In genomic region chr3:46370784-46371183, GRCh38 we compare ENCODE assay signal across 13 cellular contexts. TPM values are rescaled to one million over a fixed set of nuclear protein-coding genes. Genes with fewer than 3 reads are reported as not detected.
DNase-seq lines count a peak whose midpoint lies in the region; ATAC-seq, FAIRE-seq and TF ChIP-seq lines count a peak whose summit lies in the region.
"Had no signal": no experiment of that assay in that cellular context is flagged by ENCODE, and none has a peak within 500 bp of the region (broad histone marks: within the 10 kb centered on the region; RNA-seq: fewer than 3 reads in every experiment).

Gene CCR5 (plus strand): TSS chr3:46370946. CDS start chr3:46372903, 1,957 bp downstream.

- no peaks in the 10 kb centered on the region for H3K36me3 Mint-ChIP-seq in activated T-cell treated with anti-CD3 and anti-CD28 coated beads, Interleukin-2, amount 50 U/mL, for 72 hours (ENCODE audit: insufficient read depth in 2 of 2)

- no peaks in the 10 kb centered on the region for H3K9me3 ChIP-seq in right lobe of liver
- H3K9me3 ChIP-seq in HepG2 (ENCODE audit: low read length): no peaks in the 10 kb centered on the region
- H3K9me3 ChIP-seq in mesenchymal stem cell (ENCODE audit: control insufficient read depth, low read length): no peaks in the 10 kb centered on the region
- no peaks in the 10 kb centered on the region for H3K9me3 ChIP-seq in upper lobe of right lung
- no peaks in the 10 kb centered on the region for H3K9me3 ChIP-seq in body of pancreas
- H3K9me3 ChIP-seq: BE2C had no signal

- FAIRE-seq in HepG2 (lab: Jason Lieb, UNC): no peak
- FAIRE-seq: astrocyte, urothelium cell line had no signal

- peaks cover 55% of the 10 kb centered on the region for H3K4me1 Mint-ChIP-seq in activated T-cell treated with anti-CD3 and anti-CD28 coated beads, Interleukin-2, amount 50 U/mL, for 72 hours (ENCODE audit: low read depth)

- H2AFZ ChIP-seq in HepG2 (ENCODE audit: low read length): no peak within 1 kb of the TSS
- no peak within 1 kb of the TSS for H2AFZ ChIP-seq in mesenchymal stem cell (ENCODE audit: low read depth, low read length)

- DNase-seq in right lobe of liver: no peak
- no peak for DNase-seq in HepG2 (ENCODE audit: low spot score)
- peak; percentile 42 to 49 for DNase-seq in activated T-cell treated with anti-CD3 and anti-CD28 coated beads, Interleukin-2, amount 50 U/mL, for 72 hours
- no peak for DNase-seq in mesenchymal stem cell
- DNase-seq in upper lobe of right lung: no peak
- DNase-seq in HuH-7 (ENCODE audit: low spot score): no peak
- no peak for DNase-seq in body of pancreas
- DNase-seq: BE2C, NCI-H1436 had no signal

- H3K4ac ChIP-seq in mesenchymal stem cell (ENCODE audit: low read depth in 1 of 2, low read length in 2 of 2): peak within 1 kb of the TSS in 1 of 2 experiments; percentile 13

- H3K27me3 Mint-ChIP-seq in activated T-cell treated with anti-CD3 and anti-CD28 coated beads, Interleukin-2, amount 50 U/mL, for 72 hours (ENCODE audit: low read depth): peaks cover 66% of the 10 kb centered on the region

- H3K79me2 ChIP-seq in HepG2 (ENCODE audit: insufficient read depth, low read length): no peaks in the 10 kb centered on the region

- TF ChIP-seq CTCF in right lobe of liver (IDR thresholded peaks at IDR 0.05): no peak
- no peak for TF ChIP-seq CTCF in HepG2 (CRISPR knock-in tag; IDR thresholded peaks at IDR 0.05)
- TF ChIP-seq CTCF in upper lobe of right lung (IDR thresholded peaks at IDR 0.05): no peak
- no peak for TF ChIP-seq CTCF in body of pancreas (IDR thresholded peaks at IDR 0.05)

- H3K4me1 ChIP-seq in right lobe of liver (no peaks in the 10 kb centered on the region), HepG2 (ENCODE audit: insufficient read depth, low read length) (peaks cover 13% of the 10 kb centered on the region), mesenchymal stem cell (ENCODE audit: control insufficient read depth, insufficient read depth, low read depth, low read length) (no peaks in the 10 kb centered on the region), upper lobe of right lung (peaks cover 31% of the 10 kb centered on the region), body of pancreas (no peaks in the 10 kb centered on the region)
- H3K4me1 ChIP-seq: BE2C had no signal

- H2BK5ac ChIP-seq in mesenchymal stem cell (ENCODE audit: low read depth, low read length, poor library complexity, severe bottlenecking): no peak within 1 kb of the TSS

- H4K20me1 ChIP-seq in HepG2 (ENCODE audit: insufficient read depth, low read length): no peaks in the 10 kb centered on the region

- POLR2A ChIA-PET in HepG2 (lab: Yijun Ruan, JAX): no interaction called here

- H3K4me3 Mint-ChIP-seq in activated T-cell treated with anti-CD3 and anti-CD28 coated beads, Interleukin-2, amount 50 U/mL, for 72 hours: peak within 1 kb of the TSS; percentile 50 to 73

- BruUV-seq in HepG2 (replicated peaks; lab: Mats Ljungman, UMichigan): no TSS peak

- H2AK5ac ChIP-seq in mesenchymal stem cell (ENCODE audit: low read length, severe bottlenecking): no peak within 1 kb of the TSS

- no peak for TF ChIP-seq RAD21 in HepG2 (CRISPR knock-in tag; IDR thresholded peaks at IDR 0.05)

- H3K36me3 ChIP-seq in right lobe of liver (no peaks in the 10 kb centered on the region), HepG2 (replicated peaks in 1 of 2; ENCODE audit: control insufficient read depth in 1 of 2, insufficient read depth in 2 of 2, low read length in 2 of 2) (no peaks in the 10 kb centered on the region), mesenchymal stem cell (ENCODE audit: control insufficient read depth in 1 of 2, insufficient read depth in 2 of 2, low read depth in 1 of 2, low read length in 2 of 2) (no peaks in the 10 kb centered on the region), upper lobe of right lung (no peaks in the 10 kb centered on the region), body of pancreas (replicated peaks in 1 of 2; ENCODE audit: insufficient read depth in 1 of 2, low read depth in 2 of 2) (no peaks in the 10 kb centered on the region)
- H3K36me3 ChIP-seq: BE2C had no signal

- H2BK12ac ChIP-seq in mesenchymal stem cell (ENCODE audit: low read length in 2 of 2): no peak within 1 kb of the TSS

- WGBS in right lobe of liver (ENCODE audit: insufficient coverage, low coverage, low lambda C conversion rate, missing lambda C conversion rate): 33% methylated on average over 4 of the region's 4 CpGs
- WGBS in HepG2 (ENCODE audit: low lambda C conversion rate): under 1% methylated on average over 4 of the region's 4 CpGs
- WGBS in mesenchymal stem cell: 63% methylated on average over 2 of the region's 4 CpGs
- WGBS in body of pancreas, 2 donors: 38 to 47% methylated on average over 4 of the region's 4 CpGs

- no peak within 1 kb of the TSS for H4K91ac ChIP-seq in mesenchymal stem cell (ENCODE audit: low read length)

- in situ Hi-C loops in HepG2 (cut with HindIII; ENCODE audit: extremely low pct_ligation_motif_present, low pct_unique_long_range_greater_than_20kb): no loop called here

- no peak within 1 kb of the TSS for H3K14ac ChIP-seq in mesenchymal stem cell (ENCODE audit: low read length in 2 of 2)

- TF ChIP-seq EP300 in HepG2 (IDR thresholded peaks at IDR 0.05; ENCODE audit: low read depth in 2 of 2, low read length in 2 of 2) (no peak), HepG2 (CRISPR knock-in tag; IDR thresholded peaks at IDR 0.05; ENCODE audit: borderline replicate concordance) (no peak)

- H3K4me3 ChIP-seq in right lobe of liver: peak within 1 kb of the TSS in 1 of 3 donors; percentile 4
- no peak within 1 kb of the TSS for H3K4me3 ChIP-seq in HepG2 (replicated peaks in 1 of 3; ENCODE audit: insufficient read depth in 1 of 3, low read depth in 2 of 3, low read length in 3 of 3)
- H3K4me3 ChIP-seq in mesenchymal stem cell (ENCODE audit: insufficient read depth in 1 of 2, low read depth in 1 of 2, low read length in 2 of 2): no peak within 1 kb of the TSS
- peak within 1 kb of the TSS; percentile 39 for H3K4me3 ChIP-seq in upper lobe of right lung
- H3K4me3 ChIP-seq in body of pancreas: no peak within 1 kb of the TSS

- no peak within 1 kb of the TSS for H3K23ac ChIP-seq in mesenchymal stem cell (ENCODE audit: low read length in 2 of 2)

- intact Hi-C loops in right lobe of liver (cut with DNase I) (no loop called here), HepG2 (cut with micrococcal nuclease; ENCODE audit: unreplicated experiment) (no loop called here), upper lobe of right lung (cut with DNase I) (loop anchor here (10.0 kb wide), 2 partner anchors 96 to 286 kb away; no protein-coding TSS in a partner anchor), body of pancreas (cut with DNase I) (no loop called here)

- H3K27me3 ChIP-seq in right lobe of liver (no peaks in the 10 kb centered on the region), HepG2 (ENCODE audit: control insufficient read depth in 1 of 2, insufficient read depth in 2 of 2, low read length in 2 of 2) (peaks cover 2 to 12% of the 10 kb centered on the region in 2 experiments; a peak in 3 of 5 replicates), mesenchymal stem cell (ENCODE audit: control insufficient read depth in 1 of 2, insufficient read depth in 1 of 2, low read length in 2 of 2) (peaks cover 23 to 38% of the 10 kb centered on the region in 2 experiments), upper lobe of right lung (no peaks in the 10 kb centered on the region), body of pancreas (no peaks in the 10 kb centered on the region)
- H3K27me3 ChIP-seq: BE2C had no signal

- peak in 1 of 4 donors; percentile 35 for ATAC-seq in right lobe of liver
- ATAC-seq in HepG2: no peak
- ATAC-seq in activated T-cell treated with anti-CD3 and anti-CD28 coated beads, Interleukin-2, amount 50 U/mL, for 72 hours (replicated peaks in 1 of 2): peak; percentile 43 to 47
- ATAC-seq in upper lobe of right lung: peak; percentile 13
- ATAC-seq in body of pancreas: no peak
- no peak for ATAC-seq in HG02571 (IDR thresholded peaks at IDR 0.05; ENCODE audit: unreplicated experiment)
- ATAC-seq: esophagus mucosa had no signal

- no peaks in the 10 kb centered on the region for H3K9me3 Mint-ChIP-seq in activated T-cell treated with anti-CD3 and anti-CD28 coated beads, Interleukin-2, amount 50 U/mL, for 72 hours

- peak within 1 kb of the TSS in 2 of 3 donors; percentile 7 to 18 for H3K27ac ChIP-seq in right lobe of liver
- H3K27ac ChIP-seq in HepG2 (ENCODE audit: extremely low read length, insufficient read depth, low read length): no peak within 1 kb of the TSS
- no peak within 1 kb of the TSS for H3K27ac ChIP-seq in mesenchymal stem cell (ENCODE audit: low read length, poor library complexity, severe bottlenecking)
- peak within 1 kb of the TSS; percentile 67 for H3K27ac ChIP-seq in upper lobe of right lung
- peak within 1 kb of the TSS in 1 of 4 donors; percentile 20 for H3K27ac ChIP-seq in body of pancreas

- H3K9ac ChIP-seq in HepG2 (ENCODE audit: insufficient read depth, low read depth, low read length) (no peak within 1 kb of the TSS), mesenchymal stem cell (ENCODE audit: low read length) (peak within 1 kb of the TSS; percentile 41)

- H3K4me2 ChIP-seq in HepG2 (ENCODE audit: low read depth, low read length): no peak within 1 kb of the TSS
- no peak within 1 kb of the TSS for H3K4me2 ChIP-seq in mesenchymal stem cell (ENCODE audit: low read length, poor library complexity, severe bottlenecking)

- H3K79me1 ChIP-seq in mesenchymal stem cell (replicated peaks; ENCODE audit: low read length, poor library complexity, severe bottlenecking): no peaks in the 10 kb centered on the region

- H2BK15ac ChIP-seq in mesenchymal stem cell (ENCODE audit: low read depth, poor library complexity, severe bottlenecking): no peak within 1 kb of the TSS

- H3K27ac Mint-ChIP-seq in activated T-cell treated with anti-CD3 and anti-CD28 coated beads, Interleukin-2, amount 50 U/mL, for 72 hours: peak within 1 kb of the TSS; percentile 93

- CTCF ChIA-PET in HepG2 (lab: Yijun Ruan, JAX; ENCODE audit: low intra/inter-chr PET ratio, low total read pairs): no interaction called here

- no peak within 1 kb of the TSS for H4K8ac ChIP-seq in mesenchymal stem cell (ENCODE audit: low read length)

- H2BK120ac ChIP-seq in mesenchymal stem cell (ENCODE audit: low read depth, low read length): no peak within 1 kb of the TSS

- no peak within 1 kb of the TSS for H3K18ac ChIP-seq in mesenchymal stem cell (ENCODE audit: low read depth in 1 of 2, low read length in 2 of 2)

- TF ChIP-seq POLR2A in right lobe of liver (IDR thresholded peaks at IDR 0.05) (no peak), HepG2 (IDR thresholded peaks at IDR 0.05; ENCODE audit: insufficient read depth in 1 of 2, low read depth in 2 of 2, low read length in 2 of 2) (no peak), body of pancreas (IDR thresholded peaks at IDR 0.05) (no peak)

RNA-seq across cellular contexts. Expression of gene CCR5, which starts in this region (rescaled TPM):
- total RNA-seq in right lobe of liver: 1 to 10 TPM in 2 of 6 experiments, under 1 TPM in 4; 0.22 to 2.0 (median 0.43) TPM
- not detected in 2 replicates for total RNA-seq in HepG2 (2016; rRNA removed; fragmentation: Illumina TruSeq; extraction: Trizol)
- total RNA-seq in HepG2 (2016; cell fraction: cytosol; rRNA removed; fragmentation: Illumina TruSeq; extraction: Trizol; ENCODE audit: low read depth): not detected in 2 replicates
- total RNA-seq in HepG2 (2016; cell fraction: insoluble cytoplasmic fraction; rRNA removed; fragmentation: Illumina TruSeq; extraction: Trizol): not detected in 2 replicates
- total RNA-seq in HepG2 (2016; cell fraction: membrane; rRNA removed; fragmentation: Illumina TruSeq; extraction: Trizol): not detected in 2 replicates
- not detected in 2 replicates for total RNA-seq in HepG2 (2016; cell fraction: nucleus; rRNA removed; fragmentation: Illumina TruSeq; extraction: Trizol)
- polyA plus RNA-seq in HepG2 (2011; rRNA removed): not detected in 2 replicates
- not detected in 2 replicates for polyA plus RNA-seq in HepG2 (2011; cell fraction: cytosol; rRNA removed)
- not detected in 2 replicates for polyA plus RNA-seq in HepG2 (2011; cell fraction: nucleus; rRNA removed)
- not detected in 2 replicates for polyA plus RNA-seq in HepG2 (2012)
- polyA plus RNA-seq in HepG2 (2016; cell fraction: cytosol; fragmentation: Illumina TruSeq; extraction: Trizol; ENCODE audit: low read depth): not detected in 2 replicates
- not detected in 2 replicates for polyA plus RNA-seq in HepG2 (2016; cell fraction: insoluble cytoplasmic fraction; fragmentation: Illumina TruSeq; extraction: Trizol; ENCODE audit: low read depth)
- polyA plus RNA-seq in HepG2 (2016; cell fraction: membrane; fragmentation: Illumina TruSeq; extraction: Trizol; ENCODE audit: low read depth): not detected in 2 replicates
- not detected in 2 replicates for polyA plus RNA-seq in HepG2 (2016; cell fraction: nucleus; fragmentation: Illumina TruSeq; extraction: Trizol; ENCODE audit: insufficient read depth, low read depth)
- polyA minus RNA-seq in HepG2 (2011; rRNA and poly(A)+ RNA removed; ENCODE audit: low replicate concordance): not detected in 2 replicates
- polyA minus RNA-seq in HepG2 (2011; cell fraction: cytosol; rRNA and poly(A)+ RNA removed): not detected in 2 replicates
- polyA minus RNA-seq in HepG2 (2011; cell fraction: nucleus; rRNA and poly(A)+ RNA removed): not detected in 2 replicates
- total RNA-seq in activated T-cell treated with anti-CD3 and anti-CD28 coated beads, Interleukin-2, amount 50 U/mL, for 72 hours: 1 to 10 TPM in 1 of 2 donors, under 1 TPM in 1; 0.29 to 1.4 TPM
- not detected for polyA plus RNA-seq in mesenchymal stem cell (2013, experiment 1 of 2)
- polyA plus RNA-seq in mesenchymal stem cell (2013, experiment 2 of 2): not detected
- 8.7 TPM for total RNA-seq in upper lobe of right lung
- under 1 TPM in 1 of 2 donors, not detected in 1; 0.78 TPM for total RNA-seq in body of pancreas
- total RNA-seq: astrocyte had no signal

Comparison
In these comparisons a context has a peak if more than half of its experiments do, and no peak if none do; other contexts are left out.
1. H3K27ac ChIP-seq: peak in right lobe of liver (2 of 3) and upper lobe of right lung (single experiment); none in HepG2 (single experiment) and mesenchymal stem cell (single experiment).
2. ATAC-seq: peak in activated T-cell treated with anti-CD3 and anti-CD28 coated beads, Interleukin-2, amount 50 U/mL, for 72 hours (2 of 2) and upper lobe of right lung (single experiment); none in HepG2 (single experiment), body of pancreas (single experiment) and HG02571 (single experiment).
3. DNase-seq: peak in activated T-cell treated with anti-CD3 and anti-CD28 coated beads, Interleukin-2, amount 50 U/mL, for 72 hours (2 of 2); none in right lobe of liver (0 of 3), HepG2 (single experiment), mesenchymal stem cell (single experiment), upper lobe of right lung (single experiment), HuH-7 (single experiment) and body of pancreas (0 of 4).